Comparison of ENCODE assay signal across 33 cellular contexts in genomic region chr16:52556083-52556482, GRCh38. TPM values are rescaled to one million over a fixed set of nuclear protein-coding genes. Genes with fewer than 3 reads are reported as not detected.
"Had no signal": no experiment of that assay in that cellular context is flagged by ENCODE, and none has a peak within 500 bp of the region (broad histone marks: within the 10 kb centered on the region; RNA-seq: fewer than 3 reads in every experiment).

No MANE protein-coding gene starts in this region.

- H3K36me3 Mint-ChIP-seq: mesothelial cell of epicardium, naive B cell had no signal

- H3K27ac Mint-ChIP-seq: dendritic cell treated with granulocyte-macrophage colony-stimulating factor and Interleukin-4, amounts not matched to agents 40 ng/mL and 50 ng/mL, for 4 days; effector memory CD8-positive, alpha-beta T cell; endodermal cell; mesothelial cell of epicardium; naive B cell had no signal

- FAIRE-seq: colon, endometrium, islet of Langerhans, keratinocyte had no signal

- H3K4me3 Mint-ChIP-seq: dendritic cell treated with granulocyte-macrophage colony-stimulating factor and Interleukin-4, amounts not matched to agents 40 ng/mL and 50 ng/mL, for 4 days; effector memory CD8-positive, alpha-beta T cell; endodermal cell; mesothelial cell of epicardium; naive B cell had no signal

- H3K4me1 Mint-ChIP-seq: naive B cell had no signal

- ATAC-seq: effector memory CD8-positive, alpha-beta T cell; esophagus mucosa; gastrocnemius medialis; heart right ventricle; left cardiac atrium; left lung; left ventricle myocardium superior; lower lobe of right lung; mucosa of descending colon had no signal

- H3K4me3 ChIP-seq: esophagus squamous epithelium, gastrocnemius medialis, heart right ventricle, left lung, lower lobe of right lung, mucosa of descending colon had no signal

- H3K4me1 ChIP-seq: esophagus squamous epithelium, gastrocnemius medialis, heart right ventricle, lower lobe of right lung had no signal

- H3K36me3 ChIP-seq: esophagus squamous epithelium, gastrocnemius medialis, heart right ventricle, left lung, lower lobe of right lung had no signal

- H3K27ac ChIP-seq: epithelial cell of prostate, esophagus squamous epithelium, gastrocnemius medialis, heart right ventricle, left lung, lower lobe of right lung had no signal

- DNase-seq: cortex of kidney; effector CD8-positive, alpha-beta T cell; effector memory CD8-positive, alpha-beta T cell; endodermal cell; erythroblast; esophagus squamous epithelium; foreskin fibroblast; foreskin melanocyte; gastrocnemius medialis; glutamatergic neuron; head of caudate nucleus; heart right ventricle; hippocampal formation; left cardiac atrium; left lung; left ventricle myocardium superior; lower lobe of right lung; mesenchymal stem cell; mucosa of descending colon; naive B cell had no signal

- H3K9me3 ChIP-seq: esophagus squamous epithelium, gastrocnemius medialis, left lung, lower lobe of right lung, mucosa of descending colon had no signal

- H3K27me3 ChIP-seq: gastrocnemius medialis had no signal

RNA-seq across cellular contexts. Expression of gene TOX3, which starts 9.1 kb away (rescaled TPM):
- total RNA-seq: dermis microvascular lymphatic vessel endothelial cell, glomerular endothelial cell, heart right ventricle, left cardiac atrium, left ventricle myocardium superior, lung microvascular endothelial cell, mesenteric fat pad, myocyte had no signal
- polyA plus RNA-seq: heart right ventricle, keratinocyte had no signal
